Comparison of ENCODE assay signal across 1 cellular context in the genomic region with DNA sequence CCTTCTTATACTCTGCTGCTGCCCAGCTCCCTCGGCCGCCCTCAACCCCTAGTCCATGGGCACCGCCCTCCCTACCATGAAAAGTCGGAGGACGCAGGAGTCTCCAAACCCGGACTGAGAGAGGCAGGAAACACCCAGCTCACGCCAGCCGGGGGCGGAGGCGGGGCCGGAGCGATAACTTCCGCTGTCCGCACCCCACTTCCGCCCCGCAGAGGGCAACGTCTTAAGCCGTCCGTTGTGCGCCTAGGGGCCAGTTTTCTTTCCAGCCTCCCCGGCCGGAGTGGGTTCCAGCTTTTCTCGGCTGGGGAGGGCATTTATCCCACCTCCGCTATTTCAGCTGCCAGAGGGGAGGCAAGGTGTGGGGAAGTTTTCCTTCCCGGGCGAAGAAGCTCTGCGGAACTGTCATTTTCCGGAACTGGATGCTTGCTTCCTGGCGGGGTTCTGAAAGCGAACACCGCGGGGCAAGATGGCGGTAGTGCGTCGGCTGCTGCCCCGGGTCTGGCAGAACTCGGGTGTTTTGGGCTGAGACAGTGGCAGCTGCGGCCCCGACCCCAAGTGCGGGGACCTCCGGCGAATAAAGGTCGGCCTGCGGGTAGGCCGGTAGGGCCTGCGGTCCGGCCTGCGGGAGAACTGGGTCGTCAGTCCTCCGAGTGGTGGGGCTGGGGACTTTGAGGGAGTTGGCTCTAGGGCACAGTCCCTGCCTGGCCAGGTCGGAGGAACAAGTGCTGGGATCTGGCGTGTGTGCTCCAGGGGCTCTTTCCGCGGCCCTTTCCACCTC.
TF ChIP-seq lines count a peak whose summit lies in the region.

A gene with protein sequence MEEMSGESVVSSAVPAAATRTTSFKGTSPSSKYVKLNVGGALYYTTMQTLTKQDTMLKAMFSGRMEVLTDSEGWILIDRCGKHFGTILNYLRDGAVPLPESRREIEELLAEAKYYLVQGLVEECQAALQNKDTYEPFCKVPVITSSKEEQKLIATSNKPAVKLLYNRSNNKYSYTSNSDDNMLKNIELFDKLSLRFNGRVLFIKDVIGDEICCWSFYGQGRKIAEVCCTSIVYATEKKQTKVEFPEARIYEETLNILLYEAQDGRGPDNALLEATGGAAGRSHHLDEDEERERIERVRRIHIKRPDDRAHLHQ (minus strand): TSS at position 116 of the 778 bp plus-strand sequence. CDS start 38 bp downstream, at position 78.
A gene with protein sequence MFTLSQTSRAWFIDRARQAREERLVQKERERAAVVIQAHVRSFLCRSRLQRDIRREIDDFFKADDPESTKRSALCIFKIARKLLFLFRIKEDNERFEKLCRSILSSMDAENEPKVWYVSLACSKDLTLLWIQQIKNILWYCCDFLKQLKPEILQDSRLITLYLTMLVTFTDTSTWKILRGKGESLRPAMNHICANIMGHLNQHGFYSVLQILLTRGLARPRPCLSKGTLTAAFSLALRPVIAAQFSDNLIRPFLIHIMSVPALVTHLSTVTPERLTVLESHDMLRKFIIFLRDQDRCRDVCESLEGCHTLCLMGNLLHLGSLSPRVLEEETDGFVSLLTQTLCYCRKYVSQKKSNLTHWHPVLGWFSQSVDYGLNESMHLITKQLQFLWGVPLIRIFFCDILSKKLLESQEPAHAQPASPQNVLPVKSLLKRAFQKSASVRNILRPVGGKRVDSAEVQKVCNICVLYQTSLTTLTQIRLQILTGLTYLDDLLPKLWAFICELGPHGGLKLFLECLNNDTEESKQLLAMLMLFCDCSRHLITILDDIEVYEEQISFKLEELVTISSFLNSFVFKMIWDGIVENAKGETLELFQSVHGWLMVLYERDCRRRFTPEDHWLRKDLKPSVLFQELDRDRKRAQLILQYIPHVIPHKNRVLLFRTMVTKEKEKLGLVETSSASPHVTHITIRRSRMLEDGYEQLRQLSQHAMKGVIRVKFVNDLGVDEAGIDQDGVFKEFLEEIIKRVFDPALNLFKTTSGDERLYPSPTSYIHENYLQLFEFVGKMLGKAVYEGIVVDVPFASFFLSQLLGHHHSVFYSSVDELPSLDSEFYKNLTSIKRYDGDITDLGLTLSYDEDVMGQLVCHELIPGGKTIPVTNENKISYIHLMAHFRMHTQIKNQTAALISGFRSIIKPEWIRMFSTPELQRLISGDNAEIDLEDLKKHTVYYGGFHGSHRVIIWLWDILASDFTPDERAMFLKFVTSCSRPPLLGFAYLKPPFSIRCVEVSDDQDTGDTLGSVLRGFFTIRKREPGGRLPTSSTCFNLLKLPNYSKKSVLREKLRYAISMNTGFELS (plus strand): TSS at position 450 of the 778 bp plus-strand sequence. CDS start 5,918 bp downstream, outside the sequence.

TF ChIP-seq in WTC11, 78 proteins besides CTCF, POLR2A, EP300 and RAD21 (continued from another document):
- TF ChIP-seq, protein P1, sequence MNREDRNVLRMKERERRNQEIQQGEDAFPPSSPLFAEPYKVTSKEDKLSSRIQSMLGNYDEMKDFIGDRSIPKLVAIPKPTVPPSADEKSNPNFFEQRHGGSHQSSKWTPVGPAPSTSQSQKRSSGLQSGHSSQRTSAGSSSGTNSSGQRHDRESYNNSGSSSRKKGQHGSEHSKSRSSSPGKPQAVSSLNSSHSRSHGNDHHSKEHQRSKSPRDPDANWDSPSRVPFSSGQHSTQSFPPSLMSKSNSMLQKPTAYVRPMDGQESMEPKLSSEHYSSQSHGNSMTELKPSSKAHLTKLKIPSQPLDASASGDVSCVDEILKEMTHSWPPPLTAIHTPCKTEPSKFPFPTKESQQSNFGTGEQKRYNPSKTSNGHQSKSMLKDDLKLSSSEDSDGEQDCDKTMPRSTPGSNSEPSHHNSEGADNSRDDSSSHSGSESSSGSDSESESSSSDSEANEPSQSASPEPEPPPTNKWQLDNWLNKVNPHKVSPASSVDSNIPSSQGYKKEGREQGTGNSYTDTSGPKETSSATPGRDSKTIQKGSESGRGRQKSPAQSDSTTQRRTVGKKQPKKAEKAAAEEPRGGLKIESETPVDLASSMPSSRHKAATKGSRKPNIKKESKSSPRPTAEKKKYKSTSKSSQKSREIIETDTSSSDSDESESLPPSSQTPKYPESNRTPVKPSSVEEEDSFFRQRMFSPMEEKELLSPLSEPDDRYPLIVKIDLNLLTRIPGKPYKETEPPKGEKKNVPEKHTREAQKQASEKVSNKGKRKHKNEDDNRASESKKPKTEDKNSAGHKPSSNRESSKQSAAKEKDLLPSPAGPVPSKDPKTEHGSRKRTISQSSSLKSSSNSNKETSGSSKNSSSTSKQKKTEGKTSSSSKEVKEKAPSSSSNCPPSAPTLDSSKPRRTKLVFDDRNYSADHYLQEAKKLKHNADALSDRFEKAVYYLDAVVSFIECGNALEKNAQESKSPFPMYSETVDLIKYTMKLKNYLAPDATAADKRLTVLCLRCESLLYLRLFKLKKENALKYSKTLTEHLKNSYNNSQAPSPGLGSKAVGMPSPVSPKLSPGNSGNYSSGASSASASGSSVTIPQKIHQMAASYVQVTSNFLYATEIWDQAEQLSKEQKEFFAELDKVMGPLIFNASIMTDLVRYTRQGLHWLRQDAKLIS (CRISPR knock-in tag; IDR thresholded peaks at IDR 0.05; ENCODE audit: borderline replicate concordance): 0 out of 2 replicates have a peak, but pooled peaks have one; percentile 72
- TF ChIP-seq, protein P2, sequence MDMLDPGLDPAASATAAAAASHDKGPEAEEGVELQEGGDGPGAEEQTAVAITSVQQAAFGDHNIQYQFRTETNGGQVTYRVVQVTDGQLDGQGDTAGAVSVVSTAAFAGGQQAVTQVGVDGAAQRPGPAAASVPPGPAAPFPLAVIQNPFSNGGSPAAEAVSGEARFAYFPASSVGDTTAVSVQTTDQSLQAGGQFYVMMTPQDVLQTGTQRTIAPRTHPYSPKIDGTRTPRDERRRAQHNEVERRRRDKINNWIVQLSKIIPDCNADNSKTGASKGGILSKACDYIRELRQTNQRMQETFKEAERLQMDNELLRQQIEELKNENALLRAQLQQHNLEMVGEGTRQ (CRISPR knock-in tag; IDR thresholded peaks at IDR 0.05): peak; percentile 23; the same call in 1 of the 2 replicates
- TF ChIP-seq ETV6 (CRISPR knock-in tag; IDR thresholded peaks at IDR 0.05) (0 out of 2 replicates have a peak, but pooled peaks have one; percentile 45), CREM (CRISPR knock-in tag; IDR thresholded peaks at IDR 0.05) (peak; percentile 63; the same call in 1 of the 2 replicates), NFYB (CRISPR knock-in tag; conservative IDR thresholded peaks at IDR 0.05; ENCODE audit: low read depth) (0 out of 2 replicates have a peak, but pooled peaks have one; percentile 26)
TF ChIP-seq in WTC11: peak in this region for 9.
